In genomic region chr10:122981066-122981464, GRCh38 we compare ENCODE assay signal across 8 cellular contexts. TPM values are rescaled to one million over a fixed set of nuclear protein-coding genes. Genes with fewer than 3 reads are reported as not detected.
A peak's percentile ranks its signal among the peaks of the same experiment; 100 is the strongest.
DNase-seq lines count a peak whose midpoint lies in the region; ATAC-seq and TF ChIP-seq lines count a peak whose summit lies in the region.

No MANE protein-coding gene starts in this region.

- H3K9me3 Mint-ChIP-seq in Calu3 (ENCODE audit: low read depth, unreplicated experiment): no peaks in the 10 kb centered on the region
- H3K9me3 Mint-ChIP-seq in T-helper 1 cell treated with Interleukin-12 subunit alpha and Interleukin-12 subunit beta and Interleukin-4 antibody, amounts not matched to agents 30 μg/mL and 1 μg/mL, for 36 hours: no peaks in the 10 kb centered on the region

- ATAC-seq in left colon (no peak), GM18861 (IDR thresholded peaks at IDR 0.05; ENCODE audit: unreplicated experiment) (no peak)

- CTCF ChIA-PET in Calu3 (lab: Charles Lee): interaction anchor here (0.5 kb wide), 1 partner anchor 935 kb away, joined by 3 read pairs; no protein-coding TSS in a partner anchor

- DNase-seq in Calu3 (peak; percentile 3), HS-5 (ENCODE audit: low read depth) (peak; percentile 16), fibroblast of pulmonary artery (ENCODE audit: low read depth) (peak; percentile 60), pons (ENCODE audit: low spot score) (peak; percentile 57), DMS153 (lab: John Stamatoyannopoulos, UW) (no peak), left colon (no peak)

- peak overlapping the region; percentile 87 for H3K27ac Mint-ChIP-seq in Calu3 (ENCODE audit: unreplicated experiment)
- peak overlapping the region; percentile 86 for H3K27ac Mint-ChIP-seq in T-helper 1 cell treated with Interleukin-12 subunit alpha and Interleukin-12 subunit beta and Interleukin-4 antibody, amounts not matched to agents 30 μg/mL and 1 μg/mL, for 36 hours

- H3K27me3 Mint-ChIP-seq in Calu3 (ENCODE audit: unreplicated experiment): no peaks in the 10 kb centered on the region
- peaks cover 6% of the 10 kb centered on the region for H3K27me3 Mint-ChIP-seq in T-helper 1 cell treated with Interleukin-12 subunit alpha and Interleukin-12 subunit beta and Interleukin-4 antibody, amounts not matched to agents 30 μg/mL and 1 μg/mL, for 36 hours (ENCODE audit: low read depth)

- peaks cover 26% of the 10 kb centered on the region for H3K36me3 Mint-ChIP-seq in Calu3 (ENCODE audit: insufficient read depth, unreplicated experiment)
- no peaks in the 10 kb centered on the region for H3K36me3 Mint-ChIP-seq in T-helper 1 cell treated with Interleukin-12 subunit alpha and Interleukin-12 subunit beta and Interleukin-4 antibody, amounts not matched to agents 30 μg/mL and 1 μg/mL, for 36 hours (ENCODE audit: low read depth)

- peak overlapping the region; percentile 82 for H3K4me3 Mint-ChIP-seq in Calu3 (ENCODE audit: low read depth, unreplicated experiment)
- H3K4me3 Mint-ChIP-seq in T-helper 1 cell treated with Interleukin-12 subunit alpha and Interleukin-12 subunit beta and Interleukin-4 antibody, amounts not matched to agents 30 μg/mL and 1 μg/mL, for 36 hours: peak overlapping the region; percentile 90

- H3K4me1 Mint-ChIP-seq in Calu3 (ENCODE audit: low read depth, unreplicated experiment): no peaks in the 10 kb centered on the region
- peaks cover 18% of the 10 kb centered on the region for H3K4me1 Mint-ChIP-seq in T-helper 1 cell treated with Interleukin-12 subunit alpha and Interleukin-12 subunit beta and Interleukin-4 antibody, amounts not matched to agents 30 μg/mL and 1 μg/mL, for 36 hours (ENCODE audit: low read depth)

- TF ChIP-seq CTCF in Calu3 (IDR thresholded peaks at IDR 0.05; ENCODE audit: unreplicated experiment): peak; percentile 32
- TF ChIP-seq CTCF in fibroblast of pulmonary artery (IDR thresholded peaks at IDR 0.05; ENCODE audit: low read length, missing control alignments): peak; percentile 53

- intact Hi-C loops in Calu3 (cut with micrococcal nuclease; ENCODE audit: unreplicated experiment) (no loop called here), left colon (cut with DNase I, micrococcal nuclease) (no loop called here)

- H3K4me3 ChIP-seq in fibroblast of pulmonary artery (replicated peaks; ENCODE audit: low read depth, low read length): peak overlapping the region; percentile 74

- TSS peak; percentile 68 for BruUV-seq in Calu3 (replicated peaks; lab: Mats Ljungman, UMichigan)

RNA-seq across cellular contexts. Expression of gene PSTK, which starts 0.9 kb away (rescaled TPM):
- 1.2 and 3.3 TPM in 2 replicates for total RNA-seq in Calu3 (2022)
- total RNA-seq in left colon: 1 to 10 TPM; 2.0 to 3.2 TPM

RNA-seq across cellular contexts. Expression of gene C10orf88, which starts 27.0 kb away (rescaled TPM):
- total RNA-seq in Calu3 (2022) (7.8 and 8.3 TPM in 2 replicates), left colon (1 to 10 TPM; 6.0 to 7.1 TPM)

RNA-seq across cellular contexts. Expression of gene IKZF5, which starts 27.5 kb away (rescaled TPM):
- total RNA-seq in Calu3 (2022): 5.8 and 9.2 TPM in 2 replicates
- total RNA-seq in left colon: 10 to 100 TPM; 10.9 to 14.1 TPM

RNA-seq across cellular contexts. Expression of gene ACADSB, which starts 27.7 kb away (rescaled TPM):
- total RNA-seq in Calu3 (2022): 8.7 and 11.3 TPM in 2 replicates
- total RNA-seq in left colon: 10 to 100 TPM; 39.8 to 45.2 TPM

Comparison
In these comparisons a context has a peak if more than half of its experiments do, and no peak if none do; other contexts are left out.
1. DNase-seq: peak in Calu3 (single experiment), HS-5 (single experiment), fibroblast of pulmonary artery (single experiment) and pons (single experiment); none in DMS153 (single experiment) and left colon (0 of 2).